In the genomic region with DNA sequence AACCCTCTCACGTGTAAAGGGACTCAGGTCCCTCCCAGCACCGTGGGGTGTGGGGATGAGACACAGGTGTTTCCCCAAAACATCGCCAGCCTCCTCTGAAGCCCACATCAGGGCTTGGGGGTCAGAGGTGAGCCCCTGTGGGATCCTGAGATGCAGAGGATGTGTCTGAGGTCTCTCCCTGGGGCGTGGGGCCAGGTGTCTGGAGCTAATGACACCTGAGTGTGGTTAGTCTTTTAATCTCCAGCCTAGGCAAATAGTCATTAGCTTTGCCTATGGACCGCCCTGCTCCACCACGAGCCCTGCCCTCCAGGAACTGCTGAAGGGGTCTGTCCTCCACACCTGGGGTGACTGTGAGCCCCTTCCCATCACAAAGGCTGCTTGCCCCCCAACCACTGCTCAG, we compare ENCODE assay signal across 1 cellular context.
TF ChIP-seq lines count a peak whose summit lies in the region.

No MANE protein-coding gene starts in this region.

TF ChIP-seq in HepG2, 621 proteins besides CTCF, POLR2A, EP300 and RAD21:
- TF ChIP-seq RFX5 (IDR thresholded peaks at IDR 0.05; ENCODE audit: low read depth, low read length): no peak
- peak; percentile 54; the same call in 1 of the 2 replicates for TF ChIP-seq EED (CRISPR knock-in tag; IDR thresholded peaks at IDR 0.05)
TF ChIP-seq in HepG2: peak in this region for 1.
